ENCODE assay signal across 12 cellular contexts in genomic region chr3:36494461-36495109, GRCh38.
DNase-seq lines count a peak whose midpoint lies in the region; ATAC-seq, FAIRE-seq and TF ChIP-seq lines count a peak whose summit lies in the region.
"Had no signal": no experiment of that assay in that cellular context is flagged by ENCODE, and none has a peak within 500 bp of the region (broad histone marks: within the 10 kb centered on the region; RNA-seq: fewer than 3 reads in every experiment).

No MANE protein-coding gene starts in this region.

- TF ChIP-seq RAD21 in liver (IDR thresholded peaks at IDR 0.05) (no peak), HepG2 (CRISPR knock-in tag; IDR thresholded peaks at IDR 0.05) (no peak)

- H3K9me3 ChIP-seq in liver (ENCODE audit: control insufficient read depth in 4 of 4, low read length in 3 of 4) (no peaks in the 10 kb centered on the region), HepG2 (ENCODE audit: low read length) (no peaks in the 10 kb centered on the region), lower lobe of right lung (no peaks in the 10 kb centered on the region)
- H3K9me3 ChIP-seq in CD8-positive, alpha-beta T cell (ENCODE audit: low read length) = no peaks in the 10 kb centered on the region

- no peaks in the 10 kb centered on the region for H3K9me3 Mint-ChIP-seq in MCF 10A (ENCODE audit: unreplicated experiment)
- H3K9me3 Mint-ChIP-seq in osteocyte (ENCODE audit: unreplicated experiment) = no peaks in the 10 kb centered on the region
- no peaks in the 10 kb centered on the region for H3K9me3 Mint-ChIP-seq in CD8-positive, alpha-beta T cell
- no peaks in the 10 kb centered on the region for H3K9me3 Mint-ChIP-seq in endothelial cell (ENCODE audit: unreplicated experiment)

- WGBS in liver = 75% methylated on average over 3 of the region's 3 CpGs
- WGBS in HepG2 (ENCODE audit: low lambda C conversion rate) = 86% methylated on average over 2 of the region's 3 CpGs

- H3K36me3 Mint-ChIP-seq in MCF 10A (ENCODE audit: insufficient read depth, unreplicated experiment) = no peaks in the 10 kb centered on the region
- H3K36me3 Mint-ChIP-seq in osteocyte (ENCODE audit: unreplicated experiment) = no peaks in the 10 kb centered on the region
- H3K36me3 Mint-ChIP-seq in CD8-positive, alpha-beta T cell = no peaks in the 10 kb centered on the region
- H3K36me3 Mint-ChIP-seq in endothelial cell (ENCODE audit: low read depth, unreplicated experiment) = no peaks in the 10 kb centered on the region

- peak overlapping the region; percentile 40 for H3K27ac Mint-ChIP-seq in MCF 10A (ENCODE audit: low read depth, unreplicated experiment)
- H3K27ac Mint-ChIP-seq in osteocyte (ENCODE audit: unreplicated experiment) = no peak overlapping the region
- no peak overlapping the region for H3K27ac Mint-ChIP-seq in CD8-positive, alpha-beta T cell
- no peak overlapping the region for H3K27ac Mint-ChIP-seq in endothelial cell (ENCODE audit: unreplicated experiment)
- H3K27ac Mint-ChIP-seq: B cell, IgD-negative memory B cell had no signal

- TF ChIP-seq POLR2A in HepG2 (IDR thresholded peaks at IDR 0.05; ENCODE audit: insufficient read depth in 1 of 2, low read depth in 2 of 2, low read length in 2 of 2) = no peak

- H3K27me3 Mint-ChIP-seq in MCF 10A (ENCODE audit: insufficient read depth, unreplicated experiment) (no peaks in the 10 kb centered on the region), osteocyte (ENCODE audit: unreplicated experiment) (peaks cover 2% of the 10 kb centered on the region), endothelial cell (ENCODE audit: unreplicated experiment) (no peaks in the 10 kb centered on the region)
- peaks cover 2% of the 10 kb centered on the region for H3K27me3 Mint-ChIP-seq in CD8-positive, alpha-beta T cell (ENCODE audit: low read depth)

- intact Hi-C loops in HepG2 (cut with micrococcal nuclease; ENCODE audit: unreplicated experiment) (no loop called here), MCF 10A (cut with micrococcal nuclease) (no loop called here), lower lobe of right lung (cut with DNase I) (no loop called here)
- intact Hi-C loops in CD8-positive, alpha-beta T cell (cut with DNase I, micrococcal nuclease) = no loop called here

- TF ChIP-seq EP300 in HepG2 (IDR thresholded peaks at IDR 0.05; ENCODE audit: low read depth in 2 of 2, low read length in 2 of 2) = no peak
- no peak for TF ChIP-seq EP300 in HepG2 (CRISPR knock-in tag; IDR thresholded peaks at IDR 0.05; ENCODE audit: borderline replicate concordance)

- DNase-seq in HepG2 (ENCODE audit: low spot score) (no peak), MCF 10A (ENCODE audit: unreplicated experiment) (peak; percentile 74), lower lobe of right lung (peak; percentile 57), osteocyte (ENCODE audit: extremely low spot score, unreplicated experiment) (no peak), endothelial cell (ENCODE audit: low spot score) (no peak)
- DNase-seq in CD8-positive, alpha-beta T cell = no peak
- DNase-seq: head of caudate nucleus, NCI-H526 had no signal

- no peaks in the 10 kb centered on the region for H3K79me2 ChIP-seq in HepG2 (ENCODE audit: insufficient read depth, low read length)

- H3K4me3 ChIP-seq in liver (ENCODE audit: low read depth in 1 of 3, low read length in 3 of 3) (no peak overlapping the region), HepG2 (replicated peaks in 1 of 3; ENCODE audit: insufficient read depth in 1 of 3, low read depth in 2 of 3, low read length in 3 of 3) (no peak overlapping the region), lower lobe of right lung (no peak overlapping the region)
- no peak overlapping the region for H3K4me3 ChIP-seq in CD8-positive, alpha-beta T cell (ENCODE audit: low read depth, low read length)

- H3K36me3 ChIP-seq in liver (ENCODE audit: control insufficient read depth in 4 of 4, insufficient read depth in 3 of 4, low read depth in 1 of 4, low read length in 3 of 4) (no peaks in the 10 kb centered on the region), HepG2 (replicated peaks in 1 of 2; ENCODE audit: control insufficient read depth in 1 of 2, insufficient read depth in 2 of 2, low read length in 2 of 2) (no peaks in the 10 kb centered on the region), lower lobe of right lung (no peaks in the 10 kb centered on the region)
- no peaks in the 10 kb centered on the region for H3K36me3 ChIP-seq in CD8-positive, alpha-beta T cell (ENCODE audit: insufficient read depth, low read length)

- H3K9ac ChIP-seq in liver (ENCODE audit: low read depth in 1 of 2, low read length in 2 of 2) = no peak overlapping the region
- no peak overlapping the region for H3K9ac ChIP-seq in HepG2 (ENCODE audit: insufficient read depth, low read depth, low read length)

- H3K4me1 ChIP-seq in liver (ENCODE audit: control insufficient read depth in 4 of 4, insufficient read depth in 4 of 4, low read length in 3 of 4) (no peaks in the 10 kb centered on the region), HepG2 (ENCODE audit: insufficient read depth, low read length) (peaks cover 5% of the 10 kb centered on the region; the same call in 1 of the 2 replicates), lower lobe of right lung (peaks cover 34% of the 10 kb centered on the region)
- H3K4me1 ChIP-seq in CD8-positive, alpha-beta T cell (ENCODE audit: insufficient read depth, low read length) = no peaks in the 10 kb centered on the region

- TF ChIP-seq CTCF in liver (IDR thresholded peaks at IDR 0.05; ENCODE audit: low read depth, low read length, missing input control) = no peak
- no peak for TF ChIP-seq CTCF in HepG2 (CRISPR knock-in tag; IDR thresholded peaks at IDR 0.05)
- TF ChIP-seq CTCF in MCF 10A (IDR thresholded peaks at IDR 0.05; ENCODE audit: unreplicated experiment) = no peak
- TF ChIP-seq CTCF in lower lobe of right lung (IDR thresholded peaks at IDR 0.05) = no peak
- TF ChIP-seq CTCF in osteocyte (IDR thresholded peaks at IDR 0.05) = no peak
- no peak for TF ChIP-seq CTCF in CD8-positive, alpha-beta T cell (IDR thresholded peaks at IDR 0.05)
- no peak for TF ChIP-seq CTCF in endothelial cell (IDR thresholded peaks at IDR 0.05; ENCODE audit: unreplicated experiment)

- H3K27me3 ChIP-seq in liver (ENCODE audit: control insufficient read depth in 4 of 4, insufficient read depth in 4 of 4, low read length in 3 of 4) (no peaks in the 10 kb centered on the region), HepG2 (ENCODE audit: control insufficient read depth in 1 of 2, insufficient read depth in 2 of 2, low read length in 2 of 2) (no peaks in the 10 kb centered on the region), lower lobe of right lung (ENCODE audit: low read depth) (no peaks in the 10 kb centered on the region)
- no peaks in the 10 kb centered on the region for H3K27me3 ChIP-seq in CD8-positive, alpha-beta T cell (ENCODE audit: insufficient read depth, low read length)

- CTCF ChIA-PET in HepG2 (lab: Yijun Ruan, JAX; ENCODE audit: low intra/inter-chr PET ratio, low total read pairs) (no interaction called here), MCF 10A (lab: Yijun Ruan, JAX) (interaction anchor here (0.8 to 1.1 kb wide), 2 partner anchors 10 to 46 kb away, joined by 4 to 5 read pairs; no protein-coding TSS in a partner anchor)
- CTCF ChIA-PET in CD8-positive, alpha-beta T cell (lab: Charles Lee) = interaction anchor here (0.8 kb wide), 1 partner anchor 13 kb away, joined by 3 read pairs; no protein-coding TSS in a partner anchor

- H3K27ac ChIP-seq in liver (ENCODE audit: low read depth in 1 of 2, low read length in 2 of 2) (no peak overlapping the region), HepG2 (ENCODE audit: extremely low read length, insufficient read depth, low read length) (no peak overlapping the region), lower lobe of right lung (no peak overlapping the region)
- no peak overlapping the region for H3K27ac ChIP-seq in CD8-positive, alpha-beta T cell (ENCODE audit: low read depth, low read length)

- H3K4me1 Mint-ChIP-seq in MCF 10A (ENCODE audit: insufficient read depth, unreplicated experiment) (peaks cover 40% of the 10 kb centered on the region), osteocyte (ENCODE audit: unreplicated experiment) (no peaks in the 10 kb centered on the region), endothelial cell (ENCODE audit: unreplicated experiment) (no peaks in the 10 kb centered on the region)
- no peaks in the 10 kb centered on the region for H3K4me1 Mint-ChIP-seq in CD8-positive, alpha-beta T cell (ENCODE audit: low read depth)
- H3K4me1 Mint-ChIP-seq: B cell, IgD-negative memory B cell had no signal

- H3K4me3 Mint-ChIP-seq in MCF 10A (ENCODE audit: unreplicated experiment) (no peak overlapping the region), osteocyte (ENCODE audit: unreplicated experiment) (no peak overlapping the region), endothelial cell (ENCODE audit: unreplicated experiment) (no peak overlapping the region)
- H3K4me3 Mint-ChIP-seq in CD8-positive, alpha-beta T cell = no peak overlapping the region
- H3K4me3 Mint-ChIP-seq: B cell, IgD-negative memory B cell had no signal

- no peak overlapping the region for H3K4me2 ChIP-seq in HepG2 (ENCODE audit: low read depth, low read length)

- FAIRE-seq in HepG2 (lab: Jason Lieb, UNC) = no peak

- H2AFZ ChIP-seq in HepG2 (ENCODE audit: low read length) = no peak overlapping the region

- ATAC-seq in HepG2 (no peak), lower lobe of right lung (peak; percentile 74 to 88), HG03280 (IDR thresholded peaks at IDR 0.05; ENCODE audit: unreplicated experiment) (no peak)
- ATAC-seq in CD8-positive, alpha-beta T cell = no peak

- in situ Hi-C loops in HepG2 (cut with HindIII; ENCODE audit: extremely low pct_ligation_motif_present, low pct_unique_long_range_greater_than_20kb) = no loop called here

- BruUV-seq in HepG2 (replicated peaks; lab: Mats Ljungman, UMichigan) (no TSS peak), MCF 10A (replicated peaks; lab: Mats Ljungman, UMichigan) (no TSS peak)

- no peaks in the 10 kb centered on the region for H4K20me1 ChIP-seq in HepG2 (ENCODE audit: insufficient read depth, low read length)

- POLR2A ChIA-PET in HepG2 (lab: Yijun Ruan, JAX) (no interaction called here), MCF 10A (lab: Yijun Ruan, JAX) (no interaction called here)
- POLR2A ChIA-PET in CD8-positive, alpha-beta T cell (lab: Charles Lee) = no interaction called here

TF ChIP-seq in liver, 16 proteins besides CTCF, POLR2A, EP300 and RAD21:
- TF ChIP-seq NR2F2 (IDR thresholded peaks at IDR 0.05) (peak; percentile 28), TAF1 (conservative IDR thresholded peaks at IDR 0.05) (no peak)

TF ChIP-seq in HepG2, 621 proteins besides CTCF, POLR2A, EP300 and RAD21 (continues in another document):
- TF ChIP-seq KLF9 (CRISPR knock-in tag; IDR thresholded peaks at IDR 0.05; ENCODE audit: low read depth) (no peak), RARG (CRISPR knock-in tag; IDR thresholded peaks at IDR 0.05; ENCODE audit: low read depth) (no peak), PHF8 (CRISPR knock-in tag; IDR thresholded peaks at IDR 0.05) (no peak)

Comparison
In these comparisons a context has a peak if more than half of its experiments do, and no peak if none do; other contexts are left out.
1. ATAC-seq: peak in lower lobe of right lung (2 of 2); none in HepG2 (single experiment), HG03280 (single experiment) and CD8-positive, alpha-beta T cell (single experiment).
2. DNase-seq: peak in MCF 10A (single experiment) and lower lobe of right lung (single experiment); none in HepG2 (single experiment), osteocyte (single experiment), CD8-positive, alpha-beta T cell (0 of 7) and endothelial cell (single experiment).